Comparison of ENCODE assay signal across 1 cellular context in the genomic region with DNA sequence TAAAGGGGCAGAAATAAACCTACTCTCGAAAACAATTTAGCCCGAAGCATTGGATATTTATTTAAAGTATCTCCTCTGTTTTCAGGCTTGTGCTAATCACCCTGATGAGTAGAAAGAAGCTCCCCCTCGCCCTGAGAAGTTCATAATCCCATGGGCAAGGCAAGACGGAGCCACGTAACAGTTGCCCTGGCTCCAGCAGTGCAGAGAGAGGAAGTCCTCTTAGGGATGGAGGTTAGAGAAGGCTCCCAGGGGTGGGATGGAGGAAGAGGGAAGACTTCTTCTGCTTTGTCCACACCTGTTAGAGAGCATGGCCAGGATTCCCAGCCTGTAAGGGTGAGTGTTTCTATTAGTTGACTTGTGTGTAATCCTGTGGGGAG.
TF ChIP-seq lines count a peak whose summit lies in the region.

No MANE protein-coding gene starts in this region.

TF ChIP-seq in GM23338, 12 proteins besides CTCF, POLR2A, EP300 and RAD21 (continued from another document):
- TF ChIP-seq CREB1 (CRISPR knock-in tag; IDR thresholded peaks at IDR 0.05; ENCODE audit: low read depth), result no peak
- no peak for TF ChIP-seq NANOG (IDR thresholded peaks at IDR 0.05; ENCODE audit: borderline replicate concordance)
- no peak for TF ChIP-seq STAT1 (IDR thresholded peaks at IDR 0.05; ENCODE audit: unreplicated experiment)
- TF ChIP-seq, protein P1, sequence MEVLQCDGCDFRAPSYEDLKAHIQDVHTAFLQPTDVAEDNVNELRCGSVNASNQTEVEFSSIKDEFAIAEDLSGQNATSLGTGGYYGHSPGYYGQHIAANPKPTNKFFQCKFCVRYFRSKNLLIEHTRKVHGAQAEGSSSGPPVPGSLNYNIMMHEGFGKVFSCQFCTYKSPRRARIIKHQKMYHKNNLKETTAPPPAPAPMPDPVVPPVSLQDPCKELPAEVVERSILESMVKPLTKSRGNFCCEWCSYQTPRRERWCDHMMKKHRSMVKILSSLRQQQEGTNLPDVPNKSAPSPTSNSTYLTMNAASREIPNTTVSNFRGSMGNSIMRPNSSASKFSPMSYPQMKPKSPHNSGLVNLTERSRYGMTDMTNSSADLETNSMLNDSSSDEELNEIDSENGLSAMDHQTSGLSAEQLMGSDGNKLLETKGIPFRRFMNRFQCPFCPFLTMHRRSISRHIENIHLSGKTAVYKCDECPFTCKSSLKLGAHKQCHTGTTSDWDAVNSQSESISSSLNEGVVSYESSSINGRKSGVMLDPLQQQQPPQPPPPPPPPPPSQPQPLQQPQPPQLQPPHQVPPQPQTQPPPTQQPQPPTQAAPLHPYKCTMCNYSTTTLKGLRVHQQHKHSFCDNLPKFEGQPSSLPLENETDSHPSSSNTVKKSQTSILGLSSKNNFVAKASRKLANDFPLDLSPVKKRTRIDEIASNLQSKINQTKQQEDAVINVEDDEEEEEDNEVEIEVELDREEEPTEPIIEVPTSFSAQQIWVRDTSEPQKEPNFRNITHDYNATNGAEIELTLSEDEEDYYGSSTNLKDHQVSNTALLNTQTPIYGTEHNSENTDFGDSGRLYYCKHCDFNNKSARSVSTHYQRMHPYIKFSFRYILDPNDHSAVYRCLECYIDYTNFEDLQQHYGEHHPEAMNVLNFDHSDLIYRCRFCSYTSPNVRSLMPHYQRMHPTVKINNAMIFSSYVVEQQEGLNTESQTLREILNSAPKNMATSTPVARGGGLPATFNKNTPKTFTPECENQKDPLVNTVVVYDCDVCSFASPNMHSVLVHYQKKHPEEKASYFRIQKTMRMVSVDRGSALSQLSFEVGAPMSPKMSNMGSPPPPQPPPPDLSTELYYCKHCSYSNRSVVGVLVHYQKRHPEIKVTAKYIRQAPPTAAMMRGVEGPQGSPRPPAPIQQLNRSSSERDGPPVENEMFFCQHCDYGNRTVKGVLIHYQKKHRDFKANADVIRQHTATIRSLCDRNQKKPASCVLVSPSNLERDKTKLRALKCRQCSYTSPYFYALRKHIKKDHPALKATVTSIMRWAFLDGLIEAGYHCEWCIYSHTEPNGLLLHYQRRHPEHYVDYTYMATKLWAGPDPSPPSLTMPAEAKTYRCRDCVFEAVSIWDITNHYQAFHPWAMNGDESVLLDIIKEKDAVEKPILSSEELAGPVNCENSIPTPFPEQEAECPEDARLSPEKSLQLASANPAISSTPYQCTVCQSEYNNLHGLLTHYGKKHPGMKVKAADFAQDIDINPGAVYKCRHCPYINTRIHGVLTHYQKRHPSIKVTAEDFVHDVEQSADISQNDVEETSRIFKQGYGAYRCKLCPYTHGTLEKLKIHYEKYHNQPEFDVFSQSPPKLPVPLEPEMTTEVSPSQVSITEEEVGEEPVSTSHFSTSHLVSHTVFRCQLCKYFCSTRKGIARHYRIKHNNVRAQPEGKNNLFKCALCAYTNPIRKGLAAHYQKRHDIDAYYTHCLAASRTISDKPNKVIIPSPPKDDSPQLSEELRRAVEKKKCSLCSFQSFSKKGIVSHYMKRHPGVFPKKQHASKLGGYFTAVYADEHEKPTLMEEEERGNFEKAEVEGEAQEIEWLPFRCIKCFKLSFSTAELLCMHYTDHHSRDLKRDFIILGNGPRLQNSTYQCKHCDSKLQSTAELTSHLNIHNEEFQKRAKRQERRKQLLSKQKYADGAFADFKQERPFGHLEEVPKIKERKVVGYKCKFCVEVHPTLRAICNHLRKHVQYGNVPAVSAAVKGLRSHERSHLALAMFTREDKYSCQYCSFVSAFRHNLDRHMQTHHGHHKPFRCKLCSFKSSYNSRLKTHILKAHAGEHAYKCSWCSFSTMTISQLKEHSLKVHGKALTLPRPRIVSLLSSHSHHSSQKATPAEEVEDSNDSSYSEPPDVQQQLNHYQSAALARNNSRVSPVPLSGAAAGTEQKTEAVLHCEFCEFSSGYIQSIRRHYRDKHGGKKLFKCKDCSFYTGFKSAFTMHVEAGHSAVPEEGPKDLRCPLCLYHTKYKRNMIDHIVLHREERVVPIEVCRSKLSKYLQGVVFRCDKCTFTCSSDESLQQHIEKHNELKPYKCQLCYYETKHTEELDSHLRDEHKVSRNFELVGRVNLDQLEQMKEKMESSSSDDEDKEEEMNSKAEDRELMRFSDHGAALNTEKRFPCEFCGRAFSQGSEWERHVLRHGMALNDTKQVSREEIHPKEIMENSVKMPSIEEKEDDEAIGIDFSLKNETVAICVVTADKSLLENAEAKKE (CRISPR knock-in tag; IDR thresholded peaks at IDR 0.05), result no peak
- TF ChIP-seq, protein P2, sequence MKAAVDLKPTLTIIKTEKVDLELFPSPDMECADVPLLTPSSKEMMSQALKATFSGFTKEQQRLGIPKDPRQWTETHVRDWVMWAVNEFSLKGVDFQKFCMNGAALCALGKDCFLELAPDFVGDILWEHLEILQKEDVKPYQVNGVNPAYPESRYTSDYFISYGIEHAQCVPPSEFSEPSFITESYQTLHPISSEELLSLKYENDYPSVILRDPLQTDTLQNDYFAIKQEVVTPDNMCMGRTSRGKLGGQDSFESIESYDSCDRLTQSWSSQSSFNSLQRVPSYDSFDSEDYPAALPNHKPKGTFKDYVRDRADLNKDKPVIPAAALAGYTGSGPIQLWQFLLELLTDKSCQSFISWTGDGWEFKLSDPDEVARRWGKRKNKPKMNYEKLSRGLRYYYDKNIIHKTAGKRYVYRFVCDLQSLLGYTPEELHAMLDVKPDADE (IDR thresholded peaks at IDR 0.05), result no peak
- no peak for TF ChIP-seq ZNF331 (CRISPR knock-in tag; IDR thresholded peaks at IDR 0.05; ENCODE audit: low read depth)
- TF ChIP-seq JUNB (IDR thresholded peaks at IDR 0.05; ENCODE audit: unreplicated experiment), result no peak
- TF ChIP-seq POLR2AphosphoS5 (IDR thresholded peaks at IDR 0.05; ENCODE audit: low read depth), result no peak
- no peak for TF ChIP-seq ZNF114 (CRISPR knock-in tag; IDR thresholded peaks at IDR 0.05)
